ENCODE assay signal across 27 cellular contexts in the genomic region with DNA sequence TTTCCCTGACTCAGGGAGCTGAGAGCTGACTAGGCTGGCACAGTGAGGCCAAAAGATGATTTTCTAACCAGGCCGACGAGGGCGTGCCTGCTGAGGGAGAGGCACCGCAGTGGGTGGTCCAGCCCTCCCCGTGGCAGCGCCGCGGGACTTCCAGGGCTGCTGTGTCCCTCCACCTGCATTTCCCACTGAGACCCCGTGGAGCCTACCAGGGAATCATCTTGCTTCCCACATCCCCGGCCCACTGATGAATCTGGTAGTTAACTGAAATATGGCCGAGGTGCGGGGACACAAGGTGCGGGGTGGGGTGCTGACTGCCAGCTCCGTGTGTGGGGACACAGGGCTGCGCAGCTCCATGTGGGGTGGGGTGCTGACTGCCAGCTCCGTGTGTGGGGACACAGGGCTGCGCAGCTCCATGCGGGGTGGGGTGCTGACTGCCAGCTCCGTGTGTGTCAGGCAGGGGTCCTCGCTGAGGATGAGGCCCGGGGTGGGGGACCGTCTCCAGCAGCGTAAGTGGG. TPM values are rescaled to one million over a fixed set of nuclear protein-coding genes. Genes with fewer than 3 reads are reported as not detected.
"Had no signal": no experiment of that assay in that cellular context is flagged by ENCODE, and none has a peak within 500 bp of the region (broad histone marks: within the 10 kb centered on the region; RNA-seq: fewer than 3 reads in every experiment).

No MANE protein-coding gene starts in this region.

- ATAC-seq: activated CD4-positive, CD25-positive, alpha-beta regulatory T cell treated with anti-CD3 and anti-CD28 coated beads, Interleukin-2, amount 50 U/mL, for 24 hours; foreskin keratinocyte; heart right ventricle; left lung; naive thymus-derived CD4-positive, alpha-beta T cell; right lobe of liver; stimulated activated naive CD8-positive, alpha-beta T cell treated with anti-CD3 and anti-CD28 coated beads, Interleukin-15, Interleukin-2, amounts not matched to agents 100 U/mL and 50 U/mL, for 24 hours had no signal

- H3K9me3 Mint-ChIP-seq: activated naive CD4-positive, alpha-beta T cell treated with anti-CD3 and anti-CD28 coated beads, Interleukin-2, amount 10 ng/mL, durations not matched to agents 7 days and 5 days; activated naive CD8-positive, alpha-beta T cell treated with anti-CD3 and anti-CD28 coated beads, Interleukin-2, amount 10 ng/mL, durations not matched to agents 7 days and 5 days; dendritic cell treated with granulocyte-macrophage colony-stimulating factor and Interleukin-4, amounts not matched to agents 40 ng/mL and 50 ng/mL, for 4 days; endodermal cell; mesothelial cell of epicardium; naive thymus-derived CD4-positive, alpha-beta T cell; T-helper 1 cell treated with Interleukin-12 subunit alpha and Interleukin-12 subunit beta and Interleukin-4 antibody, amounts not matched to agents 30 μg/mL and 1 μg/mL, for 36 hours; type B pancreatic cell had no signal

- DNase-seq: activated CD4-positive, alpha-beta T cell treated with anti-CD3 and anti-CD28 coated beads for 48 hours; activated CD4-positive, alpha-beta T cell treated with anti-CD3 and anti-CD28 coated beads, Interleukin-2, amount 50 U/mL, for 48 hours; activated CD8-positive, alpha-beta memory T cell treated with anti-CD3 and anti-CD28 coated beads for 24 hours; activated gamma-delta T cell; activated naive CD4-positive, alpha-beta T cell treated with anti-CD3 and anti-CD28 coated beads, Interleukin-2, amount 10 ng/mL, durations not matched to agents 7 days and 5 days; central memory CD4-positive, alpha-beta T cell; endodermal cell; foreskin keratinocyte; heart right ventricle; naive thymus-derived CD4-positive, alpha-beta T cell; stimulated activated CD4-positive, alpha-beta T cell treated with anti-CD3 and anti-CD28 coated beads, Interleukin-12 subunit alpha, Interleukin-12 subunit beta, amount 100 ng/mL, for 4 hours; stimulated activated CD4-positive, alpha-beta T cell treated with anti-CD3 and anti-CD28 coated beads, Interleukin-4, amount 100 ng/mL, for 1 hour; stimulated activated naive CD8-positive, alpha-beta T cell treated with anti-CD3 and anti-CD28 coated beads, Interleukin-15, Interleukin-2, amounts not matched to agents 100 U/mL and 50 U/mL, for 24 hours; T-helper 9 cell; testis; WERI-Rb-1 had no signal

- H3K27ac Mint-ChIP-seq: activated naive CD8-positive, alpha-beta T cell treated with anti-CD3 and anti-CD28 coated beads, Interleukin-2, amount 10 ng/mL, durations not matched to agents 7 days and 5 days; dendritic cell treated with granulocyte-macrophage colony-stimulating factor and Interleukin-4, amounts not matched to agents 40 ng/mL and 50 ng/mL, for 4 days; endodermal cell; mesothelial cell of epicardium; naive thymus-derived CD4-positive, alpha-beta T cell; progenitor cell of endocrine pancreas; T-helper 1 cell treated with Interleukin-12 subunit alpha and Interleukin-12 subunit beta and Interleukin-4 antibody, amounts not matched to agents 30 μg/mL and 1 μg/mL, for 36 hours; type B pancreatic cell had no signal

- H3K27ac ChIP-seq: esophagus muscularis mucosa, foreskin keratinocyte, heart right ventricle, left lung, right lobe of liver, testis, WERI-Rb-1 had no signal

- H3K4me3 Mint-ChIP-seq: activated naive CD4-positive, alpha-beta T cell treated with anti-CD3 and anti-CD28 coated beads, Interleukin-2, amount 10 ng/mL, durations not matched to agents 7 days and 5 days; activated naive CD8-positive, alpha-beta T cell treated with anti-CD3 and anti-CD28 coated beads, Interleukin-2, amount 10 ng/mL, durations not matched to agents 7 days and 5 days; dendritic cell treated with granulocyte-macrophage colony-stimulating factor and Interleukin-4, amounts not matched to agents 40 ng/mL and 50 ng/mL, for 4 days; endodermal cell; mesothelial cell of epicardium; naive thymus-derived CD4-positive, alpha-beta T cell; T-helper 1 cell treated with Interleukin-12 subunit alpha and Interleukin-12 subunit beta and Interleukin-4 antibody, amounts not matched to agents 30 μg/mL and 1 μg/mL, for 36 hours; type B pancreatic cell had no signal

- H3K4me1 Mint-ChIP-seq: activated naive CD4-positive, alpha-beta T cell treated with anti-CD3 and anti-CD28 coated beads, Interleukin-2, amount 10 ng/mL, durations not matched to agents 7 days and 5 days; activated naive CD8-positive, alpha-beta T cell treated with anti-CD3 and anti-CD28 coated beads, Interleukin-2, amount 10 ng/mL, durations not matched to agents 7 days and 5 days; endodermal cell; mesothelial cell of epicardium had no signal

- H3K27me3 ChIP-seq: esophagus muscularis mucosa, foreskin keratinocyte, heart right ventricle, left lung, right lobe of liver, testis had no signal

- H3K9me3 ChIP-seq: esophagus muscularis mucosa, heart right ventricle, left lung, right lobe of liver, testis had no signal

- H3K27me3 Mint-ChIP-seq: activated naive CD4-positive, alpha-beta T cell treated with anti-CD3 and anti-CD28 coated beads, Interleukin-2, amount 10 ng/mL, durations not matched to agents 7 days and 5 days; activated naive CD8-positive, alpha-beta T cell treated with anti-CD3 and anti-CD28 coated beads, Interleukin-2, amount 10 ng/mL, durations not matched to agents 7 days and 5 days; dendritic cell treated with granulocyte-macrophage colony-stimulating factor and Interleukin-4, amounts not matched to agents 40 ng/mL and 50 ng/mL, for 4 days; naive thymus-derived CD4-positive, alpha-beta T cell; progenitor cell of endocrine pancreas; type B pancreatic cell had no signal

- H3K36me3 Mint-ChIP-seq: type B pancreatic cell had no signal

- H3K4me1 ChIP-seq: esophagus muscularis mucosa, foreskin keratinocyte, heart right ventricle, left lung, right lobe of liver, testis had no signal

- H3K4me3 ChIP-seq: esophagus muscularis mucosa, heart right ventricle, left lung, right lobe of liver, testis had no signal

RNA-seq across cellular contexts. Expression of a gene that starts 12.9 kb away (rescaled TPM):
- total RNA-seq: esophagus muscularis mucosa, skeletal muscle tissue had no signal
